14 cellular contexts compared by ENCODE assay signal in the genomic region with DNA sequence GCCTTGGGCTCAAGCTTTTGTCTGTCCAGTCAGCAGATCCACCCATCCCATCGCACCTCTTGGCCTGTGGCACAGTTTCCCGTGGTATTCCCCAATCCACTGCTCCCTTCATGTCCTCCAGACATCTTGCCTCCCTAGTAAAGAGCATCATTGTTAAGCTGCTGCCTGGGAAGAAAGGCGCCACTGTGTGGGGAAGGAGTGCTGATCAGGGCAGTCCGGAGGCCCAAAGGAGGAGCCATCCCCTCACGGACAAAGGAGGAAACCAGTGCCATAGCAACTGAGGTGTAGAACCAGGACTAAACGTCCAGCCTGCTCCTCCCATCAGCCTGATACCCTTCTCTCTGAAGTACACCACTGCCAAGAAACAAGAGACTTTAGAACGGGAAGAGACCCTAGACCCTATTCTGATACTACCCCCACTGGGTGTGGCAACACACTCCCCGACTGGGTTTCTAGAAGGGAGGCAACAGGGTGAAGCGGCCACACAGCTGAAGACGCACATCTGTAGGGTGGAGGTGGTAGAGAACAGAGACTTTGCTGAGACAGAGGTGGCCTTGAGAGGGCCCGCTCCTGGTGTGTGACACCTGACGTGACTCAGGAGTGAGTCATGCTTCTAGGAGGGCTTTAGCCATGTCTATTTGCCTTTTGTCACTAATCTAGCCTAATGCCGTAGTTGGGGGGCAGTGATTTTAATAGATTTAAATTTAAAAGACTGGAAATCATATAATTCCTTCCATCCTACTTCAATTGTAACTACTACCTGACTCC.
A peak's percentile ranks its signal among the peaks of the same experiment; 100 is the strongest.
DNase-seq lines count a peak whose midpoint lies in the region; ATAC-seq, FAIRE-seq and TF ChIP-seq lines count a peak whose summit lies in the region.
"Had no signal": no experiment of that assay in that cellular context is flagged by ENCODE, and none has a peak within 500 bp of the region (broad histone marks: within the 10 kb centered on the region; RNA-seq: fewer than 3 reads in every experiment).

No MANE protein-coding gene starts in this region.

- 49% methylated on average over 13 of the region's 13 CpGs for WGBS in A549 (ENCODE audit: missing lambda C conversion rate)
- 88% methylated on average over 8 of the region's 13 CpGs for WGBS in mammary epithelial cell (ENCODE audit: low coverage, missing lambda C conversion rate)

- no peak overlapping the region for H2AFZ ChIP-seq in mammary epithelial cell (ENCODE audit: low read depth, low read length)

- no peaks in the 10 kb centered on the region for H3K79me2 ChIP-seq in mammary epithelial cell (ENCODE audit: insufficient read depth, low read length)

- intact Hi-C loops in mammary epithelial cell (cut with micrococcal nuclease): no loop called here
- intact Hi-C loops in A673 (cut with micrococcal nuclease; ENCODE audit: unreplicated experiment): no loop called here

- no peak overlapping the region for H3K4me2 ChIP-seq in A549
- H3K4me2 ChIP-seq in mammary epithelial cell (ENCODE audit: insufficient read depth, low read depth, low read length): no peak overlapping the region

- no peak overlapping the region for H3K9ac ChIP-seq in mammary epithelial cell (ENCODE audit: insufficient read depth, low read length)

- no peak for TF ChIP-seq EP300 in A549 (IDR thresholded peaks at IDR 0.05)

- dilution Hi-C loops in mammary epithelial cell (cut with HindIII; ENCODE audit: low sequenced_read_pairs): no loop called here

- no TSS peak for BruUV-seq in mammary epithelial cell (replicated peaks; lab: Mats Ljungman, UMichigan)
- BruUV-seq in A673 (replicated peaks; lab: Mats Ljungman, UMichigan): no TSS peak

- no peak overlapping the region for H3K4me3 ChIP-seq in A549
- no peak overlapping the region for H3K4me3 ChIP-seq in H7 (ENCODE audit: insufficient read depth, low read depth, low read length)
- no peak overlapping the region for H3K4me3 ChIP-seq in mammary epithelial cell (replicated peaks in 1 of 3; ENCODE audit: insufficient read depth in 1 of 3, low read depth in 2 of 3, low read length in 3 of 3)
- no peak overlapping the region for H3K4me3 ChIP-seq in A673 (ENCODE audit: low read depth, low read length, poor library complexity, severe bottlenecking)
- H3K4me3 ChIP-seq: mucosa of descending colon had no signal

- H3K9me3 ChIP-seq in A549 (no peaks in the 10 kb centered on the region), mammary epithelial cell (replicated peaks; ENCODE audit: insufficient read depth, low read length) (no peaks in the 10 kb centered on the region), A673 (ENCODE audit: low read depth, low read length, poor library complexity, severe bottlenecking) (no peaks in the 10 kb centered on the region)
- H3K9me3 ChIP-seq: mucosa of descending colon had no signal

- POLR2A ChIA-PET in A549 (lab: Yijun Ruan, JAX): no interaction called here
- POLR2A ChIA-PET in A673 (lab: Charles Lee; ENCODE audit: low non-redundant PET): no interaction called here

- no peak for FAIRE-seq in A549 (lab: Jason Lieb, UNC)

- peak; percentile 44 to 51; a peak in 2 of 6 replicates for ATAC-seq in A549
- ATAC-seq in HG02884 (IDR thresholded peaks at IDR 0.05; ENCODE audit: unreplicated experiment): no peak
- ATAC-seq: mucosa of descending colon had no signal

- no peaks in the 10 kb centered on the region for H3K4me1 ChIP-seq in A549
- no peaks in the 10 kb centered on the region for H3K4me1 ChIP-seq in mammary epithelial cell (ENCODE audit: insufficient read depth, low read length)
- no peaks in the 10 kb centered on the region for H3K4me1 ChIP-seq in A673 (ENCODE audit: insufficient read depth, low read length, poor library complexity, severe bottlenecking)

- DNase-seq in A549 (ENCODE audit: low read depth in 1 of 2, low spot score in 1 of 2) (no peak), H7 (peak; percentile 64), mammary epithelial cell (peak; percentile 9), left kidney (ENCODE audit: low read depth, low spot score) (peak; percentile 18), DMS 273 (lab: John Stamatoyannopoulos, UW; ENCODE audit: unreplicated experiment) (no peak), AG20443 (ENCODE audit: low spot score) (no peak), A673 (ENCODE audit: low spot score) (no peak)
- DNase-seq: effector CD8-positive, alpha-beta T cell; mucosa of descending colon; retina; stimulated activated CD4-positive, alpha-beta T cell treated with anti-CD3 and anti-CD28 coated beads, Interleukin-4, amount 100 ng/mL, for 1 hour; stimulated activated naive CD4-positive, alpha-beta T cell treated with Interleukin-2 at 50 U/mL for 16 hours had no signal

- H3K27me3 ChIP-seq in H7 (ENCODE audit: control insufficient read depth, insufficient read depth, low read length) (no peaks in the 10 kb centered on the region), mammary epithelial cell (ENCODE audit: insufficient read depth, low read length) (no peaks in the 10 kb centered on the region), A673 (replicated peaks; ENCODE audit: insufficient read depth, low read depth, low read length, poor library complexity) (no peaks in the 10 kb centered on the region)

- no peak for TF ChIP-seq POLR2A in A549 (IDR thresholded peaks at IDR 0.05; ENCODE audit: low read length)

- TF ChIP-seq CTCF in A549 (IDR thresholded peaks at IDR 0.05): no peak
- TF ChIP-seq CTCF in mammary epithelial cell (conservative IDR thresholded peaks at IDR 0.05 in 1 of 2, IDR thresholded peaks at IDR 0.05 in 1 of 2; ENCODE audit: extremely low read depth in 1 of 2, insufficient read depth in 1 of 2, low read depth in 1 of 2, low read length in 2 of 2): no peak
- TF ChIP-seq CTCF in A673 (conservative IDR thresholded peaks at IDR 0.05; ENCODE audit: low read depth, low read length): no peak

- H4K20me1 ChIP-seq in mammary epithelial cell (ENCODE audit: insufficient read depth, low read length): no peaks in the 10 kb centered on the region

- H3K27ac ChIP-seq in A549 (no peak overlapping the region), mammary epithelial cell (ENCODE audit: insufficient read depth, low read depth, low read length) (no peak overlapping the region), A673 (ENCODE audit: low read depth, low read length, poor library complexity, severe bottlenecking) (no peak overlapping the region)
- H3K27ac ChIP-seq: C4-2B had no signal

- no peaks in the 10 kb centered on the region for H3K36me3 ChIP-seq in H7 (replicated peaks; ENCODE audit: control insufficient read depth, insufficient read depth, low read length)
- H3K36me3 ChIP-seq in mammary epithelial cell (ENCODE audit: insufficient read depth, low read length): no peaks in the 10 kb centered on the region
- no peaks in the 10 kb centered on the region for H3K36me3 ChIP-seq in A673 (ENCODE audit: insufficient read depth, low read length, poor library complexity, severe bottlenecking)

- TF ChIP-seq RAD21 in A549 (conservative IDR thresholded peaks at IDR 0.05 in 1 of 2, IDR thresholded peaks at IDR 0.05 in 1 of 2): no peak

- CTCF ChIA-PET in A549 (lab: Yijun Ruan, JAX): interaction anchor here (0.7 kb wide), 1 partner anchor 47 kb away, joined by 3 read pairs; no protein-coding TSS in a partner anchor
- CTCF ChIA-PET in mammary epithelial cell (lab: Charles Lee; ENCODE audit: low non-redundant PET): interaction anchor here (0.7 kb wide), 1 partner anchor 94 kb away, joined by 3 read pairs; no protein-coding TSS in a partner anchor
- CTCF ChIA-PET in A673 (lab: Charles Lee): no interaction called here

- in situ Hi-C loops in mammary epithelial cell (cut with MboI; ENCODE audit: low sequenced_read_pairs in 2 of 2): no loop called here

TF ChIP-seq in A549, 52 proteins besides CTCF, POLR2A, EP300 and RAD21:
- TF ChIP-seq, protein P1, sequence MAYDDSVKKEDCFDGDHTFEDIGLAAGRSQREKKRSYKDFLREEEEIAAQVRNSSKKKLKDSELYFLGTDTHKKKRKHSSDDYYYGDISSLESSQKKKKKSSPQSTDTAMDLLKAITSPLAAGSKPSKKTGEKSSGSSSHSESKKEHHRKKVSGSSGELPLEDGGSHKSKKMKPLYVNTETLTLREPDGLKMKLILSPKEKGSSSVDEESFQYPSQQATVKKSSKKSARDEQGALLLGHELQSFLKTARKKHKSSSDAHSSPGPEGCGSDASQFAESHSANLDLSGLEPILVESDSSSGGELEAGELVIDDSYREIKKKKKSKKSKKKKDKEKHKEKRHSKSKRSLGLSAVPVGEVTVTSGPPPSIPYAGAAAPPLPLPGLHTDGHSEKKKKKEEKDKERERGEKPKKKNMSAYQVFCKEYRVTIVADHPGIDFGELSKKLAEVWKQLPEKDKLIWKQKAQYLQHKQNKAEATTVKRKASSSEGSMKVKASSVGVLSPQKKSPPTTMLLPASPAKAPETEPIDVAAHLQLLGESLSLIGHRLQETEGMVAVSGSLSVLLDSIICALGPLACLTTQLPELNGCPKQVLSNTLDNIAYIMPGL (CRISPR knock-in tag; IDR thresholded peaks at IDR 0.05; ENCODE audit: borderline replicate concordance): no peak
- TF ChIP-seq HEYL (CRISPR knock-in tag; IDR thresholded peaks at IDR 0.05) (no peak), CBX8 (IDR thresholded peaks at IDR 0.05) (no peak), JUNB (IDR thresholded peaks at IDR 0.05) (no peak), BHLHE40 (IDR thresholded peaks at IDR 0.05; ENCODE audit: low read depth, low read length) (no peak), ZC3H11A (IDR thresholded peaks at IDR 0.05) (no peak), GATA3 (IDR thresholded peaks at IDR 0.05; ENCODE audit: borderline replicate concordance) (no peak), RFX5 (IDR thresholded peaks at IDR 0.05) (no peak), MAZ (IDR thresholded peaks at IDR 0.05; ENCODE audit: borderline replicate concordance, low read depth, low read length) (no peak), POLR2AphosphoS2 (conservative IDR thresholded peaks at IDR 0.05; ENCODE audit: low read length) (no peak), ZSCAN20 (CRISPR knock-in tag; IDR thresholded peaks at IDR 0.05) (no peak), SMC3 (IDR thresholded peaks at IDR 0.05) (no peak), HOXB5 (CRISPR knock-in tag; IDR thresholded peaks at IDR 0.05) (no peak), HDAC2 (IDR thresholded peaks at IDR 0.05) (no peak), CHD2 (IDR thresholded peaks at IDR 0.05; ENCODE audit: low read length, partially characterized antibody) (no peak), CEBPB (IDR thresholded peaks at IDR 0.05) (no peak), CHD4 (IDR thresholded peaks at IDR 0.05; ENCODE audit: borderline replicate concordance) (no peak), ZNF302 (CRISPR knock-in tag; IDR thresholded peaks at IDR 0.05) (no peak)
- TF ChIP-seq, protein P2, sequence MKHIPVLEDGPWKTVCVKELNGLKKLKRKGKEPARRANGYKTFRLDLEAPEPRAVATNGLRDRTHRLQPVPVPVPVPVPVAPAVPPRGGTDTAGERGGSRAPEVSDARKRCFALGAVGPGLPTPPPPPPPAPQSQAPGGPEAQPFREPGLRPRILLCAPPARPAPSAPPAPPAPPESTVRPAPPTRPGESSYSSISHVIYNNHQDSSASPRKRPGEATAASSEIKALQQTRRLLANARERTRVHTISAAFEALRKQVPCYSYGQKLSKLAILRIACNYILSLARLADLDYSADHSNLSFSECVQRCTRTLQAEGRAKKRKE (CRISPR knock-in tag; IDR thresholded peaks at IDR 0.05; ENCODE audit: low read depth): no peak

Comparison
In these comparisons a context has a peak if more than half of its experiments do, and no peak if none do; other contexts are left out.
1. DNase-seq: peak in H7 (single experiment), mammary epithelial cell (single experiment) and left kidney (single experiment); none in A549 (0 of 2), DMS 273 (single experiment), AG20443 (single experiment) and A673 (single experiment).